ENCODE assay signal across 10 cellular contexts in the genomic region with DNA sequence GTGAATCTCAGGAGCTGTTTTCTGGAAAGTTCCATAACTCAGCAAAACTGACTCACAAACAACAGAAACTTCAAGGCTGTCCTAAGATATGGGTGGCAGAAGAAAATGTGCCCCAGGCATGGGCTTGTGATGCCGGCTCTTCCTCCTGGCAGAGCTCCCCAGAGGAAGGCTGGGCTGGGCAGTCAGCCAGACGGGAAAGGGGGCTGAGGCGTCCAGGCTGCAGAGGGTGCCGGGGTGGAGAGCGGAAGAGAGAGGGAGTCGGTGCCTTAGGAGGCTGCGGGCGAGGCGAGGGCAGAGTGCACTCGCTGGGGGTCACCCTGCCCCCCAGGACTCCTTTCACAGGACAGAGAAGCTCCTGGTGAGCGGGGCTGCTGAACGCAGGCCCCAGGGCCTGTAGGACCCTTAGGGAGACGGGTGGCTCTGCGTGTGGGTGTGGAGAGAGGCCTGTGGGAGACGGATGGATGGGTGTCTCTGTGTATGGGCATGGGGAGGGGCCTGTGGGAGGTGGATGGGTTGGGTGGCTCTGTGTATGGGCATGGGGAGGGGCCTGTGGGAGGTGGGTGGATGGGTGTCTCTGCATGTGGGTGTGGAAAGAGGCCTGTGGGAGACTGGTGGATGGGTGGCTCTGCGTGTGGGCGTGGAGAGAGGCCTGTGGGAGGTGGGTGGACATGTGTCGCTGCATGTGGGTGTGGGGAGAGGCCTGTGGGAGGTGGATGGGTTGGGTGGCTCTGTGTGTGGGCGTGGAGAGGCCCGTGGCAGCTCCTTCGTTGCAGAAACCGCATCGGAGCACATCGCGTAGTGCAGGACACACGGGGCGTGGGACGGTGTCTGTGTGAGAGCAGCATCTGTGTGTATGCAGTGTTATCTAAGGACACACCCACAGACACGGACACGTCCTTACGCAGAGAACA. TPM values are rescaled to one million over a fixed set of nuclear protein-coding genes. Genes with fewer than 3 reads are reported as not detected.
A peak's percentile ranks its signal among the peaks of the same experiment; 100 is the strongest.
DNase-seq lines count a peak whose midpoint lies in the region; ATAC-seq and TF ChIP-seq lines count a peak whose summit lies in the region.
"Had no signal": no experiment of that assay in that cellular context is flagged by ENCODE, and none has a peak within 500 bp of the region (broad histone marks: within the 10 kb centered on the region; RNA-seq: fewer than 3 reads in every experiment).

No MANE protein-coding gene starts in this region.

- H3K27me3 ChIP-seq in adipocyte (replicated peaks; ENCODE audit: control insufficient read depth, insufficient read depth, low read length): no peaks in the 10 kb centered on the region
- no peaks in the 10 kb centered on the region for H3K27me3 ChIP-seq in gastroesophageal sphincter
- H3K27me3 ChIP-seq in neutrophil: no peaks in the 10 kb centered on the region

- TF ChIP-seq EP300 in gastroesophageal sphincter (IDR thresholded peaks at IDR 0.05): no peak

- TF ChIP-seq POLR2A in gastroesophageal sphincter (IDR thresholded peaks at IDR 0.05): no peak

- no peak for TF ChIP-seq CTCF in gastroesophageal sphincter (IDR thresholded peaks at IDR 0.05)
- TF ChIP-seq CTCF in neutrophil (IDR thresholded peaks at IDR 0.05): no peak

- H3K4me3 ChIP-seq in adipocyte (ENCODE audit: low read length) (no peak overlapping the region), gastroesophageal sphincter (no peak overlapping the region), neutrophil (ENCODE audit: low read depth in 1 of 2, low read length in 1 of 2) (no peak overlapping the region)

- H3K9me3 ChIP-seq in adipocyte (ENCODE audit: control insufficient read depth, low read length): no peaks in the 10 kb centered on the region
- no peaks in the 10 kb centered on the region for H3K9me3 ChIP-seq in gastroesophageal sphincter
- H3K9me3 ChIP-seq in neutrophil: no peaks in the 10 kb centered on the region

- H3K27ac ChIP-seq in gastroesophageal sphincter: peak overlapping the region in 1 of 4 donors; percentile 2
- peak overlapping the region; percentile 58 for H3K27ac ChIP-seq in neutrophil

- peak; percentile 56 for DNase-seq in Ammon's horn (ENCODE audit: low spot score)
- DNase-seq in adipocyte (ENCODE audit: low read depth): peak; percentile 30
- DNase-seq in NCI-H146 treated with DMSO at 0.1 percent for 48 hours (lab: John Stamatoyannopoulos, UW; ENCODE audit: unreplicated experiment): no peak
- DNase-seq in effector CD8-positive, alpha-beta T cell (lab: John Stamatoyannopoulos, UW): no peak
- DNase-seq: activated CD4-positive, CD25-positive, alpha-beta regulatory T cell; MM.1S had no signal

- WGBS in gastroesophageal sphincter (ENCODE audit: low coverage in 1 of 2), 2 donors: 66 to 78% methylated on average over 5 to 20 of the region's 31 CpGs

- ATAC-seq in gastroesophageal sphincter (peak; percentile 34), HG03469 (IDR thresholded peaks at IDR 0.05; ENCODE audit: unreplicated experiment) (no peak), GM19452 (IDR thresholded peaks at IDR 0.05; ENCODE audit: unreplicated experiment) (no peak)

- H3K36me3 ChIP-seq in adipocyte (ENCODE audit: control insufficient read depth, insufficient read depth, low read length, severe bottlenecking) (peaks cover 10% of the 10 kb centered on the region), gastroesophageal sphincter (peaks cover 0 to 24% of the 10 kb centered on the region in 2 donors), neutrophil (peaks cover 24% of the 10 kb centered on the region)

- no peak overlapping the region for H3K9ac ChIP-seq in adipocyte (ENCODE audit: low read length)

- H3K4me1 ChIP-seq in adipocyte (ENCODE audit: control insufficient read depth, insufficient read depth, low read length) (peaks cover 15% of the 10 kb centered on the region), gastroesophageal sphincter (peaks cover 0 to 50% (median 0%) of the 10 kb centered on the region in 3 donors), neutrophil (ENCODE audit: control insufficient read depth in 1 of 2, insufficient read depth in 1 of 2, low read depth in 1 of 2, low read length in 1 of 2) (peaks cover 0 to 11% of the 10 kb centered on the region in 2 experiments)

RNA-seq across cellular contexts. Expression of a gene that starts 15.9 kb away (rescaled TPM):
- 10 to 100 TPM; 24.4 to 46.5 (median 40.7) TPM for total RNA-seq in gastroesophageal sphincter

RNA-seq across cellular contexts. Expression of a gene that starts 32.6 kb away (rescaled TPM):
- 1 to 10 TPM; 5.2 to 8.7 (median 7.8) TPM for total RNA-seq in gastroesophageal sphincter

RNA-seq across cellular contexts. Expression of a gene that starts 47.2 kb away (rescaled TPM):
- total RNA-seq in gastroesophageal sphincter: 10 to 100 TPM in 1 of 4 donors, 1 to 10 TPM in 3; 1.5 to 12.6 (median 3.8) TPM

RNA-seq across cellular contexts. Expression of a gene that starts 47.4 kb away (rescaled TPM):
- 100 to 1,000 TPM in 3 of 4 donors, 10 to 100 TPM in 1; 56.9 to 116 (median 106) TPM for total RNA-seq in gastroesophageal sphincter

Comparison
In these comparisons a context has a peak if more than half of its experiments do, and no peak if none do; other contexts are left out.
1. DNase-seq: peak in Ammon's horn (single experiment) and adipocyte (single experiment); none in NCI-H146 treated with DMSO at 0.1 percent for 48 hours (single experiment) and effector CD8-positive, alpha-beta T cell (single experiment).